ENCODE assay signal across 8 cellular contexts in the genomic region with DNA sequence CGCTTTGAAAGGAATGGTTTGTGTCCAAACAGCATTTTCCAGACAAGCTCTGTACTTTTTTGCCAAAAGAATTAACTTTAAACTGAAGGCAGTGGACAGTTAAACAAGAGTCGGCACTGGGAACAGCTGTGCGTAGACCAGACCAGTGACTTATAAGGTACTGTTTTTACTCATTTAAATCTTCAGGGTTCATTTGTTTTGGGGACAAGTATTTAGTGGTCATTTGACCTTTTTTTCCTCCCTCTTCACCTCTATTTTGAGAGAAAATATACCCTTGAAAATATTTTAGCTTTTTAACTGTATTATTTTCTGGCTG.
A peak's percentile ranks its signal among the peaks of the same experiment; 100 is the strongest.
DNase-seq lines count a peak whose midpoint lies in the region; ATAC-seq and TF ChIP-seq lines count a peak whose summit lies in the region.

No MANE protein-coding gene starts in this region.

- H2AFZ ChIP-seq in HCT116 (ENCODE audit: low read depth, low read length, poor library complexity, severe bottlenecking), result peak overlapping the region; percentile 6

- no peak for TF ChIP-seq POLR2A in HCT116 (IDR thresholded peaks at IDR 0.05; ENCODE audit: borderline replicate concordance, extremely low read depth, insufficient read depth, insufficient read length)

- peak; percentile 60 for DNase-seq in EH (ENCODE audit: low read depth)
- no peak for DNase-seq in HCT116 (ENCODE audit: low read depth, low spot score)
- no peak for DNase-seq in Panc1 (ENCODE audit: low read depth, low spot score)
- DNase-seq in left kidney (ENCODE audit: low read depth, low spot score), result peak; percentile 59
- no peak for DNase-seq in posterior vena cava (ENCODE audit: low spot score)
- DNase-seq in NCI-H2171 treated with DMSO at 0.1 percent for 48 hours (lab: John Stamatoyannopoulos, UW), result no peak
- DNase-seq in mucosa of gallbladder (ENCODE audit: low spot score), result no peak
- DNase-seq in HuH-7 (ENCODE audit: low spot score), result no peak

- H3K4me1 ChIP-seq in HCT116 (ENCODE audit: control insufficient read depth in 1 of 2, insufficient read depth in 2 of 2, low read length in 2 of 2) (peaks cover 0 to 10% of the 10 kb centered on the region in 2 experiments; a peak in 1 of 4 replicates), Panc1 (ENCODE audit: control insufficient read depth, insufficient read depth, low read length) (0 out of 2 replicates have a peak, but pooled peaks cover 3% of the 10 kb centered on the region)

- H3K9ac ChIP-seq in HCT116 (ENCODE audit: low read length), result no peak overlapping the region

- no peaks in the 10 kb centered on the region for H4K20me1 ChIP-seq in HCT116 (ENCODE audit: insufficient read depth)

- 0 out of 2 replicates have a peak, but pooled peaks cover 3% of the 10 kb centered on the region for H3K9me2 ChIP-seq in HCT116 (ENCODE audit: insufficient read depth)

- ATAC-seq in HCT116 (no peak), Panc1 (no peak)

- BruUV-seq in HCT116 (replicated peaks; lab: Mats Ljungman, UMichigan) (no TSS peak), Panc1 (replicated peaks; lab: Mats Ljungman, UMichigan) (no TSS peak)

- CTCF ChIA-PET in HCT116 (lab: Charles Lee), result interaction anchor here (1.1 to 2.6 kb wide), 2 partner anchors 18 to 190 kb away, joined by 3 to 17 read pairs; no protein-coding TSS in a partner anchor
- CTCF ChIA-PET in Panc1 (lab: Charles Lee), result no interaction called here

- no peak overlapping the region for H3K4me2 ChIP-seq in HCT116 (ENCODE audit: low read length)

- H3K27me3 ChIP-seq in HCT116 (ENCODE audit: insufficient read depth, low read length) (no peaks in the 10 kb centered on the region), Panc1 (ENCODE audit: control insufficient read depth, insufficient read depth, low read length) (no peaks in the 10 kb centered on the region)

- H3K27ac ChIP-seq in HCT116 (ENCODE audit: low read depth, low read length), result no peak overlapping the region
- H3K27ac ChIP-seq in Panc1 (ENCODE audit: low read length), result peak overlapping the region; percentile 29; the same call in 1 of the 2 replicates

- H3K36me3 ChIP-seq in HCT116 (ENCODE audit: control insufficient read depth in 1 of 2, insufficient read depth in 2 of 2, low read length in 2 of 2), result no peaks in the 10 kb centered on the region
- H3K36me3 ChIP-seq in Panc1 (ENCODE audit: control insufficient read depth, insufficient read depth, low read length), result no peaks in the 10 kb centered on the region

- H3K9me3 ChIP-seq in HCT116 (ENCODE audit: control insufficient read depth in 1 of 2, insufficient read depth in 1 of 2, low read depth in 1 of 2, low read length in 2 of 2) (no peaks in the 10 kb centered on the region), Panc1 (ENCODE audit: control insufficient read depth, insufficient read depth, low read depth, low read length) (no peaks in the 10 kb centered on the region)

- no peak for TF ChIP-seq RAD21 in HCT116 (IDR thresholded peaks at IDR 0.05; ENCODE audit: low read depth)

- TF ChIP-seq CTCF in HCT116 (IDR thresholded peaks at IDR 0.05 in 2 of 3, conservative IDR thresholded peaks at IDR 0.05 in 1 of 3; ENCODE audit: borderline replicate concordance in 1 of 3, insufficient read depth in 1 of 3, low read depth in 2 of 3, low read length in 2 of 3) (no peak), Panc1 (IDR thresholded peaks at IDR 0.05) (no peak)

- in situ Hi-C loops in Panc1 (cut with HindIII; ENCODE audit: low pct_unique_long_range_greater_than_20kb, low sequenced_read_pairs), result no loop called here

- intact Hi-C loops in HCT116 (cut with micrococcal nuclease) (no loop called here), Panc1 (cut with micrococcal nuclease; ENCODE audit: unreplicated experiment) (no loop called here), posterior vena cava (cut with DNase I) (no loop called here)

- no peaks in the 10 kb centered on the region for H3K79me2 ChIP-seq in HCT116 (ENCODE audit: insufficient read depth, low read length)

- H3K4me3 ChIP-seq in HCT116 (replicated peaks in 1 of 2; ENCODE audit: low read depth in 1 of 2, low read length in 2 of 2) (no peak overlapping the region), Panc1 (ENCODE audit: low read depth in 2 of 2, low read length in 2 of 2) (peak overlapping the region in 1 of 2 experiments; percentile 23; a peak in 2 of 4 replicates)

- RAD21 ChIA-PET in HCT116 (lab: Charles Lee; ENCODE audit: low non-redundant PET in 1 of 2, low total read pairs in 2 of 2, uncharacterized antibody in 2 of 2, unreplicated experiment in 2 of 2), result no interaction called here

- POLR2A ChIA-PET in HCT116 (lab: Charles Lee), result no interaction called here
- POLR2A ChIA-PET in Panc1 (lab: Charles Lee), result no interaction called here

TF ChIP-seq in HCT116, 20 proteins besides CTCF, POLR2A, EP300 and RAD21:
- no peak for TF ChIP-seq POLR2AphosphoS5 (IDR thresholded peaks at IDR 0.05; ENCODE audit: low read depth, low read length)
- TF ChIP-seq, protein P1, sequence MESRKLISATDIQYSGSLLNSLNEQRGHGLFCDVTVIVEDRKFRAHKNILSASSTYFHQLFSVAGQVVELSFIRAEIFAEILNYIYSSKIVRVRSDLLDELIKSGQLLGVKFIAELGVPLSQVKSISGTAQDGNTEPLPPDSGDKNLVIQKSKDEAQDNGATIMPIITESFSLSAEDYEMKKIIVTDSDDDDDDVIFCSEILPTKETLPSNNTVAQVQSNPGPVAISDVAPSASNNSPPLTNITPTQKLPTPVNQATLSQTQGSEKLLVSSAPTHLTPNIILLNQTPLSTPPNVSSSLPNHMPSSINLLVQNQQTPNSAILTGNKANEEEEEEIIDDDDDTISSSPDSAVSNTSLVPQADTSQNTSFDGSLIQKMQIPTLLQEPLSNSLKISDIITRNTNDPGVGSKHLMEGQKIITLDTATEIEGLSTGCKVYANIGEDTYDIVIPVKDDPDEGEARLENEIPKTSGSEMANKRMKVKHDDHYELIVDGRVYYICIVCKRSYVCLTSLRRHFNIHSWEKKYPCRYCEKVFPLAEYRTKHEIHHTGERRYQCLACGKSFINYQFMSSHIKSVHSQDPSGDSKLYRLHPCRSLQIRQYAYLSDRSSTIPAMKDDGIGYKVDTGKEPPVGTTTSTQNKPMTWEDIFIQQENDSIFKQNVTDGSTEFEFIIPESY (IDR thresholded peaks at IDR 0.05; ENCODE audit: extremely low read depth, insufficient replicate concordance, low read length), result no peak
- TF ChIP-seq JUND (IDR thresholded peaks at IDR 0.05), result no peak
- TF ChIP-seq ZFX (IDR thresholded peaks at IDR 0.05), result no peak

Comparison
In these comparisons a context has a peak if more than half of its experiments do, and no peak if none do; other contexts are left out.
1. DNase-seq: peak in EH (single experiment) and left kidney (single experiment); none in HCT116 (single experiment), Panc1 (single experiment), posterior vena cava (single experiment), NCI-H2171 treated with DMSO at 0.1 percent for 48 hours (single experiment), mucosa of gallbladder (single experiment) and HuH-7 (single experiment).